ENCODE assay signal across 1 cellular context in the genomic region with DNA sequence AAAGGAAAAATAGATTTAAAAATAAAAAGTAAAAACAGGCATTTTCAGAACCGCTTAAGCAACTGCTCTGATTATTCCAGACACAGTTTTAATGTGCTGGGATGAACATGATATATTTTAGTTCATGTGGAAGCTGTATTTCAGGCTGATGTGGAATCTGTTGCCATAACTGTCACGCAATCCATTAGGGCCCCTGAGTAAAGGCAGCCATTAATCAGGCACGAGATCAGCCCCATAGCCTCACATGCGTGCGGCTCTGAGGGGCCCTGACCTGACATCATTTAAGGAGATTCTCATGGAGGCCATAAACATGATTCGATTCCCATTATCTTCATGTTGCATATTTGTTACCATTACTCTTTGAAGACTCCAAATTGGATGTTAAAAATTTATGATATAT.
TF ChIP-seq lines count a peak whose summit lies in the region.

No MANE protein-coding gene starts in this region.

TF ChIP-seq in WTC11, 78 proteins besides CTCF, POLR2A, EP300 and RAD21 (continued from another document):
- TF ChIP-seq, protein P1, sequence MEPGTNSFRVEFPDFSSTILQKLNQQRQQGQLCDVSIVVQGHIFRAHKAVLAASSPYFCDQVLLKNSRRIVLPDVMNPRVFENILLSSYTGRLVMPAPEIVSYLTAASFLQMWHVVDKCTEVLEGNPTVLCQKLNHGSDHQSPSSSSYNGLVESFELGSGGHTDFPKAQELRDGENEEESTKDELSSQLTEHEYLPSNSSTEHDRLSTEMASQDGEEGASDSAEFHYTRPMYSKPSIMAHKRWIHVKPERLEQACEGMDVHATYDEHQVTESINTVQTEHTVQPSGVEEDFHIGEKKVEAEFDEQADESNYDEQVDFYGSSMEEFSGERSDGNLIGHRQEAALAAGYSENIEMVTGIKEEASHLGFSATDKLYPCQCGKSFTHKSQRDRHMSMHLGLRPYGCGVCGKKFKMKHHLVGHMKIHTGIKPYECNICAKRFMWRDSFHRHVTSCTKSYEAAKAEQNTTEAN (CRISPR knock-in tag; IDR thresholded peaks at IDR 0.05) = no peak
- TF ChIP-seq CBFB (CRISPR knock-in tag; IDR thresholded peaks at IDR 0.05; ENCODE audit: low read depth) = no peak
- TF ChIP-seq, protein P2, sequence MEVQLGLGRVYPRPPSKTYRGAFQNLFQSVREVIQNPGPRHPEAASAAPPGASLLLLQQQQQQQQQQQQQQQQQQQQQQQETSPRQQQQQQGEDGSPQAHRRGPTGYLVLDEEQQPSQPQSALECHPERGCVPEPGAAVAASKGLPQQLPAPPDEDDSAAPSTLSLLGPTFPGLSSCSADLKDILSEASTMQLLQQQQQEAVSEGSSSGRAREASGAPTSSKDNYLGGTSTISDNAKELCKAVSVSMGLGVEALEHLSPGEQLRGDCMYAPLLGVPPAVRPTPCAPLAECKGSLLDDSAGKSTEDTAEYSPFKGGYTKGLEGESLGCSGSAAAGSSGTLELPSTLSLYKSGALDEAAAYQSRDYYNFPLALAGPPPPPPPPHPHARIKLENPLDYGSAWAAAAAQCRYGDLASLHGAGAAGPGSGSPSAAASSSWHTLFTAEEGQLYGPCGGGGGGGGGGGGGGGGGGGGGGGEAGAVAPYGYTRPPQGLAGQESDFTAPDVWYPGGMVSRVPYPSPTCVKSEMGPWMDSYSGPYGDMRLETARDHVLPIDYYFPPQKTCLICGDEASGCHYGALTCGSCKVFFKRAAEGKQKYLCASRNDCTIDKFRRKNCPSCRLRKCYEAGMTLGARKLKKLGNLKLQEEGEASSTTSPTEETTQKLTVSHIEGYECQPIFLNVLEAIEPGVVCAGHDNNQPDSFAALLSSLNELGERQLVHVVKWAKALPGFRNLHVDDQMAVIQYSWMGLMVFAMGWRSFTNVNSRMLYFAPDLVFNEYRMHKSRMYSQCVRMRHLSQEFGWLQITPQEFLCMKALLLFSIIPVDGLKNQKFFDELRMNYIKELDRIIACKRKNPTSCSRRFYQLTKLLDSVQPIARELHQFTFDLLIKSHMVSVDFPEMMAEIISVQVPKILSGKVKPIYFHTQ (CRISPR knock-in tag; IDR thresholded peaks at IDR 0.05) = no peak
